Comparison of ENCODE assay signal across 8 cellular contexts in the genomic region with DNA sequence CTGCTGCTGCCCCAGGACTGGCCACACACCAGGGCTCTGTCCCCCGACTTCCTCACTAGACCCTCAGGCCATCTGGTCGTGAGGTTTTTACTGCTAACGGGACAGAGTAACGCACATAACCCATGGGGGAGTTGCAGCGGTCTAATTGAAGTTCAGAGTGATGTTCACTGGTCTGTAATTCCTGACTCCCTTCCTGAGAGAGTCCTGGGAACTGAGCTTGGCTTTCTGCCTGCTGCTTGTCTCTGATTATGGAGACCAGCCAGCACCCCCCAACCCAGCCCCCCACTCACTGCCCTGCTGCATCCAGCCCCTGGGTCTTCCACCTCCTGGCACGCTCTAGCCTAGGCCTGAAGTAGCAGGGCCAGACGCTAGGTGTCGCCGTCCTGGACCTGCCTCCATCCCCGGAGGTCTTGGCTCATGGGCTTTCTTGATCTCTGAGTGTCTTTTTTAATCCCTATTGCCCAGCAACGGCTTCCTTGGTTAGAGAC.
DNase-seq lines count a peak whose midpoint lies in the region; ATAC-seq and TF ChIP-seq lines count a peak whose summit lies in the region.

No MANE protein-coding gene starts in this region.

- peak overlapping the region in 6 of 10 experiments; percentile 24 to 65 (median 51); a peak in 12 of 20 replicates for H3K4me3 ChIP-seq in BLaER1 treated with 17β-estradiol and CSF1 and Interleukin-3, amounts not matched to agents 10 nM and 100 nM
- no peak overlapping the region for H3K4me3 ChIP-seq in epithelial cell of esophagus (ENCODE audit: low read length)
- no peak overlapping the region for H3K4me3 ChIP-seq in osteoblast (ENCODE audit: insufficient read depth, low read length)
- no peak overlapping the region for H3K4me3 ChIP-seq in lower leg skin (ENCODE audit: low read depth, poor library complexity, severe bottlenecking)

- peaks cover 0 to 21% (median 0%) of the 10 kb centered on the region in 11 experiments; a peak in 6 of 22 replicates for H4K20me1 ChIP-seq in BLaER1 treated with 17β-estradiol and CSF1 and Interleukin-3, amounts not matched to agents 10 nM and 100 nM
- H4K20me1 ChIP-seq in osteoblast (ENCODE audit: insufficient read depth, low read length): peaks cover 9% of the 10 kb centered on the region

- no peaks in the 10 kb centered on the region for H3K9me3 ChIP-seq in BLaER1 treated with 17β-estradiol and CSF1 and Interleukin-3, amounts not matched to agents 10 nM and 100 nM (replicated peaks in 1 of 11)
- no peaks in the 10 kb centered on the region for H3K9me3 ChIP-seq in osteoblast (ENCODE audit: low read depth, low read length)

- 40 to 58% methylated on average over 11 of the region's 11 CpGs for WGBS in lower leg skin, 2 donors

- TF ChIP-seq POLR2A in lower leg skin (IDR thresholded peaks at IDR 0.05): no peak

- no peaks in the 10 kb centered on the region for H3K79me2 ChIP-seq in osteoblast (ENCODE audit: insufficient read depth, low read length)

- peak overlapping the region in 10 of 11 experiments; percentile 9 to 94 (median 88); a peak in 19 of 22 replicates for H3K27ac ChIP-seq in BLaER1 treated with 17β-estradiol and CSF1 and Interleukin-3, amounts not matched to agents 10 nM and 100 nM
- H3K27ac ChIP-seq in osteoblast (ENCODE audit: low read depth, low read length): no peak overlapping the region

- no peak overlapping the region for H2AFZ ChIP-seq in osteoblast (ENCODE audit: low read length)

- intact Hi-C loops in lower leg skin (cut with DNase I; ENCODE audit: low total_unique reads): no loop called here

- peaks cover 0 to 4% (median 0%) of the 10 kb centered on the region in 11 experiments; a peak in 2 of 22 replicates for H3K36me3 ChIP-seq in BLaER1 treated with 17β-estradiol and CSF1 and Interleukin-3, amounts not matched to agents 10 nM and 100 nM
- H3K36me3 ChIP-seq in osteoblast (ENCODE audit: insufficient read depth, low read length): no peaks in the 10 kb centered on the region

- ATAC-seq in GM21526 (IDR thresholded peaks at IDR 0.05; ENCODE audit: low FRiP score, unreplicated experiment) (peak; percentile 54), HG02763 (IDR thresholded peaks at IDR 0.05; ENCODE audit: unreplicated experiment) (no peak)

- peaks cover 0 to 8% (median 0%) of the 10 kb centered on the region in 11 experiments; a peak in 1 of 22 replicates for H3K27me3 ChIP-seq in BLaER1 treated with 17β-estradiol and CSF1 and Interleukin-3, amounts not matched to agents 10 nM and 100 nM
- H3K27me3 ChIP-seq in osteoblast (ENCODE audit: insufficient read depth, low read length): no peaks in the 10 kb centered on the region

- DNase-seq in epithelial cell of esophagus (ENCODE audit: low read depth) (peak; percentile 14), osteoblast (ENCODE audit: insufficient read length, low spot score, missing footprints) (no peak), lower leg skin (ENCODE audit: low spot score in 2 of 2) (no peak), ureter (ENCODE audit: low spot score) (no peak)

- peak overlapping the region in 8 of 11 experiments; percentile 53 to 85 (median 72); a peak in 17 of 22 replicates for H3K9ac ChIP-seq in BLaER1 treated with 17β-estradiol and CSF1 and Interleukin-3, amounts not matched to agents 10 nM and 100 nM

- TF ChIP-seq CTCF in epithelial cell of esophagus (IDR thresholded peaks at IDR 0.05; ENCODE audit: insufficient read depth, low read depth, low read length, missing control alignments) (peak; percentile 36), osteoblast (IDR thresholded peaks at IDR 0.05; ENCODE audit: extremely low read depth, low read depth, low read length) (peak; percentile 54), lower leg skin (IDR thresholded peaks at IDR 0.05) (no peak)

- H3K4me1 ChIP-seq in BLaER1 treated with 17β-estradiol and CSF1 and Interleukin-3, amounts not matched to agents 10 nM and 100 nM: peaks cover 90 to 100% (median 99%) of the 10 kb centered on the region in 10 experiments
- H3K4me1 ChIP-seq in osteoblast (ENCODE audit: insufficient read depth, low read length): peaks cover 5% of the 10 kb centered on the region

- H3K4me2 ChIP-seq in BLaER1 treated with 17β-estradiol and CSF1 and Interleukin-3, amounts not matched to agents 10 nM and 100 nM: peak overlapping the region; percentile 87 to 97 (median 94)
- no peak overlapping the region for H3K4me2 ChIP-seq in osteoblast (ENCODE audit: insufficient read depth, low read length)

TF ChIP-seq in PFSK-1, 5 proteins besides CTCF, POLR2A, EP300 and RAD21:
- no peak for TF ChIP-seq POLR2AphosphoS5 (IDR thresholded peaks at IDR 0.05; ENCODE audit: low read depth, low read length)
- peak; percentile 18 for TF ChIP-seq FOXP2 (optimal IDR thresholded peaks at IDR 0.05; ENCODE audit: borderline replicate concordance, extremely low read depth, extremely low read length, insufficient read depth)

Comparison
In these comparisons a context has a peak if more than half of its experiments do, and no peak if none do; other contexts are left out.
1. H3K4me3 ChIP-seq: peak in BLaER1 treated with 17β-estradiol and CSF1 and Interleukin-3, amounts not matched to agents 10 nM and 100 nM (6 of 10); none in epithelial cell of esophagus (single experiment), osteoblast (single experiment) and lower leg skin (single experiment).
2. CTCF ChIP-seq: peak in epithelial cell of esophagus (single experiment) and osteoblast (single experiment); none in lower leg skin (0 of 3).